In genomic region chr12:13339091-13339490, GRCh38 we compare ENCODE assay signal across 27 cellular contexts.
DNase-seq lines count a peak whose midpoint lies in the region; ATAC-seq and TF ChIP-seq lines count a peak whose summit lies in the region.
"Had no signal": no experiment of that assay in that cellular context is flagged by ENCODE, and none has a peak within 500 bp of the region (broad histone marks: within the 10 kb centered on the region; RNA-seq: fewer than 3 reads in every experiment).

No MANE protein-coding gene starts in this region.

- 87% methylated on average over 4 of the region's 4 CpGs for WGBS in mammary epithelial cell (ENCODE audit: low coverage, missing lambda C conversion rate)
- 84% methylated on average over 4 of the region's 4 CpGs for WGBS in smooth muscle cell (ENCODE audit: low lambda C conversion rate)

- H4K20me1 ChIP-seq in HCT116 (ENCODE audit: insufficient read depth) (no peaks in the 10 kb centered on the region), mammary epithelial cell (ENCODE audit: insufficient read depth, low read length) (no peaks in the 10 kb centered on the region), smooth muscle cell (ENCODE audit: low read depth) (no peaks in the 10 kb centered on the region)

- H3K79me2 ChIP-seq in HCT116 (ENCODE audit: insufficient read depth, low read length), result no peaks in the 10 kb centered on the region
- H3K79me2 ChIP-seq in mammary epithelial cell (ENCODE audit: insufficient read depth, low read length), result no peaks in the 10 kb centered on the region
- H3K79me2 ChIP-seq in smooth muscle cell (ENCODE audit: low read depth), result no peaks in the 10 kb centered on the region

- no peak for TF ChIP-seq RAD21 in HCT116 (IDR thresholded peaks at IDR 0.05; ENCODE audit: low read depth)

- DNase-seq in HCT116 (ENCODE audit: low read depth, low spot score), result no peak
- DNase-seq in mammary epithelial cell, result no peak
- DNase-seq in foreskin keratinocyte, result no peak
- no peak for DNase-seq in smooth muscle cell (lab: John Stamatoyannopoulos, UW; ENCODE audit: unreplicated experiment)
- no peak for DNase-seq in anterior cingulate cortex (lab: John Stamatoyannopoulos, UW)
- DNase-seq in middle frontal gyrus (ENCODE audit: extremely low spot score, low spot score), result no peak
- DNase-seq: CD8-positive, alpha-beta T cell; DMS 273 treated with DMSO at 0.1 percent for 48 hours; DMS79; GDM1; H7; IMR-90; KG1; NCI-H1048; NCI-H1417; NCI-H187; NCI-H2081 treated with DMSO at 0.1 percent for 48 hours; NCI-H2171; NCI-H510A; NCI-H69; Peyer's patch; SHP77 treated with DMSO at 0.1 percent for 48 hours had no signal

- no peaks in the 10 kb centered on the region for H3F3A ChIP-seq in smooth muscle cell (ENCODE audit: low read depth)

- RAD21 ChIA-PET in HCT116 (lab: Charles Lee; ENCODE audit: low non-redundant PET in 1 of 2, low total read pairs in 2 of 2, uncharacterized antibody in 2 of 2, unreplicated experiment in 2 of 2), result no interaction called here

- H3K9me3 ChIP-seq in HCT116 (ENCODE audit: control insufficient read depth in 1 of 2, insufficient read depth in 1 of 2, low read depth in 1 of 2, low read length in 2 of 2), result no peaks in the 10 kb centered on the region
- H3K9me3 ChIP-seq in mammary epithelial cell (replicated peaks; ENCODE audit: insufficient read depth, low read length), result no peaks in the 10 kb centered on the region
- no peaks in the 10 kb centered on the region for H3K9me3 ChIP-seq in smooth muscle cell (replicated peaks; ENCODE audit: low read depth)
- H3K9me3 ChIP-seq: Caco-2, Peyer's patch had no signal

- H3K27ac ChIP-seq in HCT116 (ENCODE audit: low read depth, low read length) (peak overlapping the region; percentile 63), mammary epithelial cell (ENCODE audit: insufficient read depth, low read depth, low read length) (peak overlapping the region; percentile 88), foreskin keratinocyte (peak overlapping the region; percentile 99), smooth muscle cell (ENCODE audit: low read depth) (peak overlapping the region; percentile 84)
- H3K27ac ChIP-seq: C4-2B, GM23248, Peyer's patch had no signal

- in situ Hi-C loops in mammary epithelial cell (cut with MboI; ENCODE audit: low sequenced_read_pairs in 2 of 2), result no loop called here

- no peak for TF ChIP-seq POLR2A in HCT116 (IDR thresholded peaks at IDR 0.05; ENCODE audit: borderline replicate concordance, extremely low read depth, insufficient read depth, insufficient read length)

- BruUV-seq in HCT116 (replicated peaks; lab: Mats Ljungman, UMichigan) (TSS peak; percentile 99), mammary epithelial cell (replicated peaks; lab: Mats Ljungman, UMichigan) (TSS peak; percentile 97)

- no peak for ATAC-seq in HCT116
- ATAC-seq in foreskin keratinocyte, result no peak
- ATAC-seq in activated CD4-positive, CD25-positive, alpha-beta regulatory T cell treated with anti-CD3 and anti-CD28 coated beads, Interleukin-2, amount 50 U/mL, for 24 hours, result no peak
- ATAC-seq: CD8-positive, alpha-beta T cell; GM12878 had no signal

- H2AFZ ChIP-seq in HCT116 (ENCODE audit: low read depth, low read length, poor library complexity, severe bottlenecking) (peak overlapping the region; percentile 31), mammary epithelial cell (ENCODE audit: low read depth, low read length) (peak overlapping the region; percentile 44), smooth muscle cell (ENCODE audit: low read depth) (no peak overlapping the region)
- H2AFZ ChIP-seq: GM23248 had no signal

- dilution Hi-C loops in mammary epithelial cell (cut with HindIII; ENCODE audit: low sequenced_read_pairs), result no loop called here

- CTCF ChIA-PET in HCT116 (lab: Charles Lee), result interaction anchor here (1.0 to 1.7 kb wide), 3 partner anchors 12 to 83 kb away, joined by 3 to 5 read pairs (median 3); no protein-coding TSS in a partner anchor
- CTCF ChIA-PET in mammary epithelial cell (lab: Charles Lee; ENCODE audit: low non-redundant PET), result no interaction called here

- H3K27me3 ChIP-seq in HCT116 (ENCODE audit: insufficient read depth, low read length), result no peaks in the 10 kb centered on the region
- no peaks in the 10 kb centered on the region for H3K27me3 ChIP-seq in mammary epithelial cell (ENCODE audit: insufficient read depth, low read length)
- H3K27me3 ChIP-seq in foreskin keratinocyte, result no peaks in the 10 kb centered on the region
- no peaks in the 10 kb centered on the region for H3K27me3 ChIP-seq in smooth muscle cell (ENCODE audit: low read depth)
- H3K27me3 ChIP-seq: Peyer's patch had no signal

- POLR2A ChIA-PET in HCT116 (lab: Charles Lee), result interaction anchor here (0.9 kb wide), 1 partner anchor 12 kb away, joined by 5 read pairs; no protein-coding TSS in a partner anchor

- H3K9ac ChIP-seq in HCT116 (ENCODE audit: low read length) (peak overlapping the region; percentile 22; the same call in 1 of the 2 replicates), mammary epithelial cell (ENCODE audit: insufficient read depth, low read length) (peak overlapping the region; percentile 6), smooth muscle cell (ENCODE audit: low read depth) (no peak overlapping the region)
- H3K9ac ChIP-seq: GM23248 had no signal

- TF ChIP-seq CTCF in HCT116 (IDR thresholded peaks at IDR 0.05 in 2 of 3, conservative IDR thresholded peaks at IDR 0.05 in 1 of 3; ENCODE audit: borderline replicate concordance in 1 of 3, insufficient read depth in 1 of 3, low read depth in 2 of 3, low read length in 2 of 3) (no peak), mammary epithelial cell (conservative IDR thresholded peaks at IDR 0.05 in 1 of 2, IDR thresholded peaks at IDR 0.05 in 1 of 2; ENCODE audit: extremely low read depth in 1 of 2, insufficient read depth in 1 of 2, low read depth in 1 of 2, low read length in 2 of 2) (no peak), foreskin keratinocyte (conservative IDR thresholded peaks at IDR 0.05) (no peak), smooth muscle cell (IDR thresholded peaks at IDR 0.05; ENCODE audit: borderline replicate concordance, insufficient read depth, poor library complexity, severe bottlenecking) (no peak)

- H3K36me3 ChIP-seq in HCT116 (ENCODE audit: control insufficient read depth in 1 of 2, insufficient read depth in 2 of 2, low read length in 2 of 2) (no peaks in the 10 kb centered on the region), mammary epithelial cell (ENCODE audit: insufficient read depth, low read length) (no peaks in the 10 kb centered on the region), smooth muscle cell (ENCODE audit: low read depth) (no peaks in the 10 kb centered on the region)
- H3K36me3 ChIP-seq: Peyer's patch had no signal

- H3K4me2 ChIP-seq in HCT116 (ENCODE audit: low read length), result peak overlapping the region; percentile 62
- no peak overlapping the region for H3K4me2 ChIP-seq in mammary epithelial cell (ENCODE audit: insufficient read depth, low read depth, low read length)
- H3K4me2 ChIP-seq in smooth muscle cell, result no peak overlapping the region

- H3K9me2 ChIP-seq in HCT116 (ENCODE audit: insufficient read depth), result no peaks in the 10 kb centered on the region

- H3K4me1 ChIP-seq in HCT116 (ENCODE audit: control insufficient read depth in 1 of 2, insufficient read depth in 2 of 2, low read length in 2 of 2), result peaks cover 13 to 36% of the 10 kb centered on the region in 2 experiments
- H3K4me1 ChIP-seq in mammary epithelial cell (ENCODE audit: insufficient read depth, low read length), result peaks cover 29% of the 10 kb centered on the region
- H3K4me1 ChIP-seq in foreskin keratinocyte, result peaks cover 24% of the 10 kb centered on the region
- H3K4me1 ChIP-seq in smooth muscle cell (ENCODE audit: low read depth), result no peaks in the 10 kb centered on the region
- H3K4me1 ChIP-seq: Caco-2, Peyer's patch had no signal

- H3K4me3 ChIP-seq in HCT116 (replicated peaks in 1 of 2; ENCODE audit: low read depth in 1 of 2, low read length in 2 of 2) (peak overlapping the region in 1 of 2 experiments; percentile 17; a peak in 2 of 4 replicates), mammary epithelial cell (replicated peaks in 1 of 3; ENCODE audit: insufficient read depth in 1 of 3, low read depth in 2 of 3, low read length in 3 of 3) (no peak overlapping the region), smooth muscle cell (no peak overlapping the region)
- H3K4me3 ChIP-seq: GM12878, GM23248, Peyer's patch had no signal

- intact Hi-C loops in HCT116 (cut with micrococcal nuclease) (no loop called here), mammary epithelial cell (cut with micrococcal nuclease) (no loop called here)

TF ChIP-seq in HCT116, 20 proteins besides CTCF, POLR2A, EP300 and RAD21 (continues in another document):
- TF ChIP-seq POLR2AphosphoS5 (IDR thresholded peaks at IDR 0.05; ENCODE audit: low read depth, low read length) (no peak), ELF1 (IDR thresholded peaks at IDR 0.05; ENCODE audit: borderline replicate concordance, low read depth) (no peak), ZFX (IDR thresholded peaks at IDR 0.05) (no peak), SRF (IDR thresholded peaks at IDR 0.05; ENCODE audit: low read depth) (no peak), FOSL1 (IDR thresholded peaks at IDR 0.05; ENCODE audit: low read depth) (no peak), EGR1 (IDR thresholded peaks at IDR 0.05; ENCODE audit: low read depth) (no peak), ATF3 (IDR thresholded peaks at IDR 0.05) (no peak), EZH2 (IDR thresholded peaks at IDR 0.05) (no peak), TCF7L2 (IDR thresholded peaks at IDR 0.05; ENCODE audit: borderline replicate concordance, extremely low read depth, insufficient read depth, insufficient read length) (no peak), ZNF274 (IDR thresholded peaks at IDR 0.05; ENCODE audit: low read depth, low read length) (no peak), SP1 (IDR thresholded peaks at IDR 0.05; ENCODE audit: low read depth) (no peak), CEBPB (IDR thresholded peaks at IDR 0.05; ENCODE audit: low read depth) (no peak)
